8 cellular contexts compared by ENCODE assay signal in the genomic region with DNA sequence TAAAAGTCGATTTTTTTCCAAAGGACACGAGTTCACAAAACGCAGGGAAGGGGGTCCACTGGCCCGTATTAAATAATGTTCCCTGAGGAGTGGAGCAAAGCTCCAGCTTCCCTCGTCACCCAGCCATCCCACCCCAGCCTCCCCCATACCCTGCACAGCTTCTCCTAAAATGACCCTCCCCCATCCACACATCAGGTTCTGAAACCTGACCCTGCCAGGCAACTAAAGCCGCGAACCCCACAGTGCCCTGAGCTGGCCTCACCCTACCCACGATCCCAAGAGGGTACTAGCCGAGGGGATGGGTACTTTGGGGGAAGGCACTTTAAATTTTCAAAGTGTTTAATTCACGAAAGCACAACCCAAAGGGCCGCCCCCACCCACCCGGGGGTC. TPM values are rescaled to one million over a fixed set of nuclear protein-coding genes. Genes with fewer than 3 reads are reported as not detected.
DNase-seq lines count a peak whose midpoint lies in the region; ATAC-seq and TF ChIP-seq lines count a peak whose summit lies in the region.

No MANE protein-coding gene starts in this region.

- no peak for TF ChIP-seq CTCF in 22Rv1 (IDR thresholded peaks at IDR 0.05)
- no peak for TF ChIP-seq CTCF in RWPE2 (IDR thresholded peaks at IDR 0.05; ENCODE audit: poor library complexity, severe bottlenecking)
- TF ChIP-seq CTCF in esophagus muscularis mucosa (IDR thresholded peaks at IDR 0.05): no peak
- no peak for TF ChIP-seq CTCF in omental fat pad (IDR thresholded peaks at IDR 0.05)

- intact Hi-C loops in esophagus muscularis mucosa (cut with DNase I): loop anchor here (5.0 kb wide), 1 partner anchor 120 kb away; a partner anchor contains a TSS

- no peak for TF ChIP-seq POLR2A in esophagus muscularis mucosa (IDR thresholded peaks at IDR 0.05; ENCODE audit: low read depth)

- ATAC-seq in GM21526 (IDR thresholded peaks at IDR 0.05; ENCODE audit: low FRiP score, unreplicated experiment) (peak; percentile 2), RWPE2 (ENCODE audit: low read depth) (peak; percentile 8; the same call in 1 of the 3 replicates), omental fat pad (ENCODE audit: low FRiP score) (peak; percentile 11)
- no peak for ATAC-seq in activated CD4-positive, CD25-positive, alpha-beta regulatory T cell treated with anti-CD3 and anti-CD28 coated beads, Interleukin-2, amount 50 U/mL, for 24 hours

- H3K27me3 ChIP-seq in RWPE2 (ENCODE audit: insufficient read depth, poor library complexity, severe bottlenecking) (no peaks in the 10 kb centered on the region), esophagus muscularis mucosa (no peaks in the 10 kb centered on the region)

- no peak for DNase-seq in RWPE2 (ENCODE audit: low spot score)
- DNase-seq in esophagus muscularis mucosa (ENCODE audit: extremely low spot score): no peak
- DNase-seq in omental fat pad (ENCODE audit: low spot score): no peak
- DNase-seq in A172 (ENCODE audit: low spot score): no peak
- DNase-seq in NCI-H1694 treated with DMSO at 0.1 percent for 48 hours (lab: John Stamatoyannopoulos, UW): no peak

- 47% methylated on average over 12 of the region's 12 CpGs for WGBS in esophagus muscularis mucosa

- TF ChIP-seq EP300 in esophagus muscularis mucosa (IDR thresholded peaks at IDR 0.05): no peak

- H3K36me3 ChIP-seq in RWPE2 (ENCODE audit: low read depth) (no peaks in the 10 kb centered on the region), esophagus muscularis mucosa (no peaks in the 10 kb centered on the region)

- H3K9me3 ChIP-seq in RWPE2 (ENCODE audit: severe bottlenecking) (no peaks in the 10 kb centered on the region), esophagus muscularis mucosa (no peaks in the 10 kb centered on the region)

- peak overlapping the region; percentile 44 for H3K4me3 ChIP-seq in RWPE2 (ENCODE audit: severe bottlenecking)
- H3K4me3 ChIP-seq in esophagus muscularis mucosa: peak overlapping the region; percentile 59 to 67 (median 66)

- H3K27ac ChIP-seq in 22Rv1 (peak overlapping the region; percentile 90), RWPE2 (ENCODE audit: poor library complexity, severe bottlenecking) (peak overlapping the region; percentile 80), esophagus muscularis mucosa (replicated peaks in 1 of 4) (peak overlapping the region; percentile 88 to 90 (median 90))

- H3K4me1 ChIP-seq in RWPE2 (ENCODE audit: insufficient read depth, poor library complexity, severe bottlenecking) (peaks cover 5% of the 10 kb centered on the region), esophagus muscularis mucosa (peaks cover 8 to 24% (median 18%) of the 10 kb centered on the region in 4 donors)

RNA-seq across cellular contexts. Expression of a gene that starts 0.6 kb away (rescaled TPM):
- total RNA-seq in esophagus muscularis mucosa: 10 to 100 TPM in 1 of 4 donors, 1 to 10 TPM in 3; 7.5 to 10.2 (median 9.5) TPM
- 10 to 100 TPM in 1 of 4 donors, 1 to 10 TPM in 3; 4.4 to 10.0 (median 4.9) TPM for total RNA-seq in omental fat pad
- 64.7 and 84.7 TPM in 2 replicates for total RNA-seq in A172 (2014; rRNA removed; shearing (Covaris generic))

RNA-seq across cellular contexts. Expression of a gene that starts 0.7 kb away (rescaled TPM):
- total RNA-seq in esophagus muscularis mucosa (under 1 TPM in 1 of 4 donors, not detected in 3; 0.29 TPM), omental fat pad (not detected)
- 0.19 TPM in 1 of 2 replicates, not detected in the other for total RNA-seq in A172 (2014; rRNA removed; shearing (Covaris generic))

Comparison
In these comparisons a context has a peak if more than half of its experiments do, and no peak if none do; other contexts are left out.
1. ATAC-seq: peak in GM21526 (single experiment), RWPE2 (single experiment) and omental fat pad (single experiment); none in activated CD4-positive, CD25-positive, alpha-beta regulatory T cell treated with anti-CD3 and anti-CD28 coated beads, Interleukin-2, amount 50 U/mL, for 24 hours (0 of 2).
2. Peak in every context shown above with its lines, with median percentiles within 50 percentile points of each other: H3K27ac ChIP-seq.